ENCODE assay signal across 8 cellular contexts in the genomic region with DNA sequence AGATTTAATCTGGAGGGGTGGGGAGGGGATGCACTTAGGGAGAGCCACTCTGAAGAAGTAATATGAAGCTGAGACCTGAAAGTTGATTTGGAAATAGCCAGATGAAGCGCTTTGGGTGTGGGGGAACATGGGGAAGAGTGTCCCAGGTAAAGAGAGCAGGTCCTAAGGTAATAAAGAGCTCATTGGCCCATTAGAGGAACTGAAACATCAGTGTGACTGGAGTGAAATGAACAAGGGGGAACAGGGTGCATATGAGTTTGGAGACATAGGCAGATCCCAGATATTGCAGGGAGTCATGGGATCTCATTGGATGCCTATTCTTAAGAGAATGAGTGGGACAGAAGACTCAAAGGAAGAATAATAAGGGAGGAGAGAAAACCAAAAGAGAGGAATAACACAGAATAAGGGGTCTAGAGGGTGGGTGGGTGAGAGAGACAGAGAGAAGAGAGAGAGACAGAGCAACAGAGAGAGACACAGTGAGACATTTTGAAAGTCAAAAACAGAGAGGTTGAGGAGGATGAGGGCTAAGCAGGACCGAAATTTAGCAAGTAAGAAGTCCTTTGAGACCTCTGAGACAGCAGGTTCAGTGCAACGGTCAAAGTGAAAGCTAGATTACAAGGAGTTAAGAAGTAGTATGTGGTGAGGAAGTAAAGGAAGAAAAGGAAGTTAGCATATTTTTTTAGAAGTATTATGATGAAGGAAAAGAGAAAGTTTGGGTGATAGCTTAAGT. TPM values are rescaled to one million over a fixed set of nuclear protein-coding genes. Genes with fewer than 3 reads are reported as not detected.
A peak's percentile ranks its signal among the peaks of the same experiment; 100 is the strongest.
DNase-seq lines count a peak whose midpoint lies in the region; ATAC-seq and TF ChIP-seq lines count a peak whose summit lies in the region.
"Not testable (repeated sequence)": the region's sequence is repeated elsewhere in the genome, so short reads cannot be mapped to it uniquely, and the experiment has no call there.

No MANE protein-coding gene starts in this region.

- H3K4me1 ChIP-seq in CD4-positive, alpha-beta memory T cell (ENCODE audit: insufficient read depth, low read length), result peaks cover 11% of the 10 kb centered on the region
- H3K4me1 ChIP-seq in lower lobe of right lung, result not testable (repeated sequence)

- H3K4me3 Mint-ChIP-seq in CD4-positive, alpha-beta memory T cell, result peak overlapping the region in 7 of 8 donors; percentile 58 to 89 (median 79)
- H3K4me3 Mint-ChIP-seq in activated CD8-positive, alpha-beta memory T cell treated with anti-CD3 and anti-CD28 coated beads, Interleukin-2, amount 10 ng/mL, durations not matched to agents 7 days and 5 days, result peak overlapping the region; percentile 39

- H3K4me1 Mint-ChIP-seq in CD4-positive, alpha-beta memory T cell, result peaks cover 10 to 21% (median 14%) of the 10 kb centered on the region in 4 donors
- H3K4me1 Mint-ChIP-seq in activated CD8-positive, alpha-beta memory T cell treated with anti-CD3 and anti-CD28 coated beads, Interleukin-2, amount 10 ng/mL, durations not matched to agents 7 days and 5 days, result peaks cover 25% of the 10 kb centered on the region

- H3K36me3 Mint-ChIP-seq in CD4-positive, alpha-beta memory T cell; activated CD8-positive, alpha-beta memory T cell treated with anti-CD3 and anti-CD28 coated beads, Interleukin-2, amount 10 ng/mL, durations not matched to agents 7 days and 5 days: not testable (repeated sequence)

- H3K27me3 Mint-ChIP-seq in CD4-positive, alpha-beta memory T cell; activated CD8-positive, alpha-beta memory T cell treated with anti-CD3 and anti-CD28 coated beads, Interleukin-2, amount 10 ng/mL, durations not matched to agents 7 days and 5 days: not testable (repeated sequence)

- not testable (repeated sequence) for H3K9me3 ChIP-seq in CD4-positive, alpha-beta memory T cell (ENCODE audit: control insufficient read depth in 1 of 2, low read length in 2 of 2); lower lobe of right lung

- CTCF ChIA-PET in CD4-positive, alpha-beta memory T cell (lab: Charles Lee; ENCODE audit: partially characterized antibody); activated CD8-positive, alpha-beta memory T cell treated with anti-CD3 and anti-CD28 coated beads, Interleukin-2, amount 10 ng/mL, durations not matched to agents 7 days and 5 days (lab: Charles Lee): not testable (repeated sequence)

- peak overlapping the region; percentile 40 to 91 (median 79) for H3K27ac Mint-ChIP-seq in CD4-positive, alpha-beta memory T cell
- peak overlapping the region; percentile 80 for H3K27ac Mint-ChIP-seq in activated CD8-positive, alpha-beta memory T cell treated with anti-CD3 and anti-CD28 coated beads, Interleukin-2, amount 10 ng/mL, durations not matched to agents 7 days and 5 days

- H3K36me3 ChIP-seq in CD4-positive, alpha-beta memory T cell (ENCODE audit: insufficient read depth, low read length); lower lobe of right lung: not testable (repeated sequence)

- TF ChIP-seq CTCF in lower lobe of right lung (IDR thresholded peaks at IDR 0.05), result not testable (repeated sequence)

- H3K4me3 ChIP-seq in CD4-positive, alpha-beta memory T cell (ENCODE audit: low read length in 2 of 2); lower lobe of right lung: not testable (repeated sequence)

- not testable (repeated sequence) for H3K27ac ChIP-seq in CD4-positive, alpha-beta memory T cell (ENCODE audit: low read depth, low read length); lower lobe of right lung

- intact Hi-C loops in CD4-positive, alpha-beta memory T cell (cut with micrococcal nuclease); lower lobe of right lung (cut with DNase I): not testable (repeated sequence)

- not testable (repeated sequence) for DNase-seq in CD4-positive, alpha-beta memory T cell; activated CD8-positive, alpha-beta memory T cell treated with anti-CD3 and anti-CD28 coated beads, Interleukin-2, amount 10 ng/mL, durations not matched to agents 7 days and 5 days; lower lobe of right lung
- peak; percentile 68 for DNase-seq in NOMO-1 treated with DMSO at 0.1 percent for 48 hours (lab: John Stamatoyannopoulos, UW; ENCODE audit: unreplicated experiment)

- not testable (repeated sequence) for H3K9me3 Mint-ChIP-seq in CD4-positive, alpha-beta memory T cell; activated CD8-positive, alpha-beta memory T cell treated with anti-CD3 and anti-CD28 coated beads, Interleukin-2, amount 10 ng/mL, durations not matched to agents 7 days and 5 days (ENCODE audit: low read depth)

- POLR2A ChIA-PET in CD4-positive, alpha-beta memory T cell (lab: Charles Lee; ENCODE audit: partially characterized antibody), result not testable (repeated sequence)

- H3K27me3 ChIP-seq in CD4-positive, alpha-beta memory T cell (ENCODE audit: insufficient read depth, low read length); lower lobe of right lung (ENCODE audit: low read depth): not testable (repeated sequence)

- ATAC-seq in GM19023 (IDR thresholded peaks at IDR 0.05; ENCODE audit: unreplicated experiment) (peak; percentile 87), GM21526 (IDR thresholded peaks at IDR 0.05; ENCODE audit: low FRiP score, unreplicated experiment) (peak; percentile 77), HG02938 (IDR thresholded peaks at IDR 0.05; ENCODE audit: unreplicated experiment) (peak; percentile 84), HG03432 (IDR thresholded peaks at IDR 0.05; ENCODE audit: unreplicated experiment) (peak; percentile 82), lower lobe of right lung (peak; percentile 49 to 54)
- peak; percentile 84 for ATAC-seq in activated CD8-positive, alpha-beta memory T cell treated with anti-CD3 and anti-CD28 coated beads, Interleukin-2, amount 10 ng/mL, durations not matched to agents 7 days and 5 days

RNA-seq across cellular contexts. Expression of a gene that starts 52.5 kb away (rescaled TPM):
- total RNA-seq in CD4-positive, alpha-beta memory T cell, result 10 to 100 TPM; 58.7 to 61.3 TPM
- polyA plus RNA-seq in CD4-positive, alpha-beta memory T cell, result 10 to 100 TPM; 11.1 to 27.9 TPM
- total RNA-seq in activated CD8-positive, alpha-beta memory T cell treated with anti-CD3 and anti-CD28 coated beads, Interleukin-2, amount 10 ng/mL, durations not matched to agents 7 days and 5 days, result 10 to 100 TPM; 90.9 to 95.6 TPM
- 101 TPM for total RNA-seq in lower lobe of right lung

RNA-seq across cellular contexts. Expression of a gene that starts 54.3 kb away (rescaled TPM):
- 10 to 100 TPM; 43.4 to 45.2 TPM for total RNA-seq in CD4-positive, alpha-beta memory T cell
- polyA plus RNA-seq in CD4-positive, alpha-beta memory T cell, result 10 to 100 TPM; 13.9 to 18.7 TPM
- 10 to 100 TPM; 18.5 to 23.8 TPM for total RNA-seq in activated CD8-positive, alpha-beta memory T cell treated with anti-CD3 and anti-CD28 coated beads, Interleukin-2, amount 10 ng/mL, durations not matched to agents 7 days and 5 days
- total RNA-seq in lower lobe of right lung, result 31.0 TPM
